In the genomic region with DNA sequence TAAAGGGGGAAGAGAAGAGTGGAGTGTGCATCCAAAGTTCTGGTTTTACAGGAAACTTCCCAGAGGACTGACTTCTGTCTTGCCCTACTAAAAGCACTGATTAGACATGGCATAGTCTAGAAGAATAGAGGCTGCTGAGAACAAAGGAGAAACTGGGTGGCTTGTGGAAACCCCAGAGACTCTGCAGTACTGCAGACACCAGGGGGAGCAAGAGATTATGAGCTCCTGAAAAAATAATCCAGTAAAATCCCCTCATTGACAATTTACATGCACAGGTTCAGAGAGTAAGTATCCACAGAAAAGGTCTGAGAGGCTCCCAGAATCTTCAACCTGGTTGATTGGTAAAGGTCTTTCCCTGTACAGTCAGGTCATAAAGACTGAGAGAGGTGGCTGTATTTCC, we compare ENCODE assay signal across 9 cellular contexts. TPM values are rescaled to one million over a fixed set of nuclear protein-coding genes. Genes with fewer than 3 reads are reported as not detected.
DNase-seq lines count a peak whose midpoint lies in the region; ATAC-seq, FAIRE-seq and TF ChIP-seq lines count a peak whose summit lies in the region.
"Had no signal": no experiment of that assay in that cellular context is flagged by ENCODE, and none has a peak within 500 bp of the region (broad histone marks: within the 10 kb centered on the region; RNA-seq: fewer than 3 reads in every experiment).

No MANE protein-coding gene starts in this region.

- H3K4me1 ChIP-seq in cardiac muscle cell (ENCODE audit: low read depth) (no peaks in the 10 kb centered on the region), heart left ventricle (no peaks in the 10 kb centered on the region), OCI-LY1 (ENCODE audit: insufficient read depth, low read length, severe bottlenecking) (no peaks in the 10 kb centered on the region), foreskin keratinocyte (no peaks in the 10 kb centered on the region)

- H3K4me2 ChIP-seq in OCI-LY1 (ENCODE audit: low read length): no peak overlapping the region

- no peak for ATAC-seq in heart left ventricle
- peak; percentile 24 for ATAC-seq in foreskin keratinocyte
- ATAC-seq in GM21723 (IDR thresholded peaks at IDR 0.05; ENCODE audit: unreplicated experiment): no peak

- H3K9me3 ChIP-seq in cardiac muscle cell (ENCODE audit: low read depth) (no peaks in the 10 kb centered on the region), heart left ventricle (no peaks in the 10 kb centered on the region), OCI-LY1 (ENCODE audit: low read length) (no peaks in the 10 kb centered on the region)

- H3K27ac ChIP-seq in cardiac muscle cell: no peak overlapping the region
- H3K27ac ChIP-seq in heart left ventricle: no peak overlapping the region
- no peak overlapping the region for H3K27ac ChIP-seq in OCI-LY1 (ENCODE audit: low read depth, low read length, poor library complexity, severe bottlenecking)
- H3K27ac ChIP-seq in foreskin keratinocyte: no peak overlapping the region

- H3K27me3 ChIP-seq in cardiac muscle cell: no peaks in the 10 kb centered on the region
- H3K27me3 ChIP-seq in heart left ventricle: no peaks in the 10 kb centered on the region
- no peaks in the 10 kb centered on the region for H3K27me3 ChIP-seq in OCI-LY1 (ENCODE audit: insufficient read depth, low read length)
- no peaks in the 10 kb centered on the region for H3K27me3 ChIP-seq in foreskin keratinocyte

- no peaks in the 10 kb centered on the region for H3K36me3 ChIP-seq in cardiac muscle cell
- no peaks in the 10 kb centered on the region for H3K36me3 ChIP-seq in heart left ventricle
- no peaks in the 10 kb centered on the region for H3K36me3 ChIP-seq in OCI-LY1 (ENCODE audit: insufficient read depth, low read length)

- no peak for FAIRE-seq in urothelium cell line (lab: Jason Lieb, UNC)

- H3K9me2 ChIP-seq in OCI-LY1 (ENCODE audit: low read depth, low read length): no peaks in the 10 kb centered on the region

- H4K20me1 ChIP-seq in OCI-LY1 (ENCODE audit: insufficient read depth, low read length): no peaks in the 10 kb centered on the region

- DNase-seq in cardiac muscle cell (ENCODE audit: low read depth in 1 of 2, low spot score in 1 of 2): peak in 1 of 2 donors; percentile 58
- DNase-seq in heart left ventricle: no peak
- DNase-seq in foreskin keratinocyte: peak in 1 of 2 donors; percentile 11
- peak; percentile 15 for DNase-seq in urothelium cell line (ENCODE audit: low spot score)
- no peak for DNase-seq in erythroblast (lab: John Stamatoyannopoulos, UW)
- DNase-seq in KG1 (lab: John Stamatoyannopoulos, UW): no peak
- DNase-seq: activated CD4-positive, alpha-beta T cell treated with anti-CD3 and anti-CD28 coated beads, Interleukin-2, amount 50 U/mL, for 48 hours had no signal

- TF ChIP-seq CTCF in cardiac muscle cell (IDR thresholded peaks at IDR 0.05; ENCODE audit: low read depth, low read length) (peak; percentile 4), heart left ventricle (IDR thresholded peaks at IDR 0.05) (peak in 6 of 12 donors; percentile 8 to 41 (median 29)), OCI-LY1 (IDR thresholded peaks at IDR 0.05; ENCODE audit: low read length) (peak; percentile 41), foreskin keratinocyte (conservative IDR thresholded peaks at IDR 0.05) (peak; percentile 53)

- no peak overlapping the region for H2AFZ ChIP-seq in OCI-LY1 (ENCODE audit: low read length)

- H3K79me2 ChIP-seq in OCI-LY1 (ENCODE audit: insufficient read depth, low read length): no peaks in the 10 kb centered on the region

- intact Hi-C loops in heart left ventricle (cut with DNase I): loop anchor here in 3 of 10 donors (2.0 to 5.0 kb wide), 2 partner anchors 369 to 370 kb away; no protein-coding TSS in a partner anchor

- no peaks in the 10 kb centered on the region for H3F3A ChIP-seq in OCI-LY1 (ENCODE audit: insufficient read depth, low read length)

- TF ChIP-seq POLR2A in heart left ventricle (IDR thresholded peaks at IDR 0.05) (no peak), erythroblast (IDR thresholded peaks at IDR 0.05; ENCODE audit: low read length) (no peak)

- H3K9ac ChIP-seq in OCI-LY1 (ENCODE audit: low read length): no peak overlapping the region

- H3K4me3 ChIP-seq in cardiac muscle cell (no peak overlapping the region), heart left ventricle (no peak overlapping the region), OCI-LY1 (ENCODE audit: low read depth, low read length, poor library complexity, severe bottlenecking) (no peak overlapping the region)

RNA-seq across cellular contexts. Expression of a gene that starts 48.7 kb away (rescaled TPM):
- total RNA-seq in cardiac muscle cell (0.03 and 0.04 TPM in 2 replicates), heart left ventricle (under 1 TPM in 4 of 9 donors, not detected in 5; 0.05 to 0.44 (median 0.26) TPM), foreskin keratinocyte (not detected in 2 replicates)
- polyA plus RNA-seq in cardiac muscle cell (not detected in 2 replicates), heart left ventricle (under 1 TPM in 1 of 2 donors, not detected in 1; 0.01 TPM), foreskin keratinocyte (not detected in 2 replicates)
